8 cellular contexts compared by ENCODE assay signal in the genomic region with DNA sequence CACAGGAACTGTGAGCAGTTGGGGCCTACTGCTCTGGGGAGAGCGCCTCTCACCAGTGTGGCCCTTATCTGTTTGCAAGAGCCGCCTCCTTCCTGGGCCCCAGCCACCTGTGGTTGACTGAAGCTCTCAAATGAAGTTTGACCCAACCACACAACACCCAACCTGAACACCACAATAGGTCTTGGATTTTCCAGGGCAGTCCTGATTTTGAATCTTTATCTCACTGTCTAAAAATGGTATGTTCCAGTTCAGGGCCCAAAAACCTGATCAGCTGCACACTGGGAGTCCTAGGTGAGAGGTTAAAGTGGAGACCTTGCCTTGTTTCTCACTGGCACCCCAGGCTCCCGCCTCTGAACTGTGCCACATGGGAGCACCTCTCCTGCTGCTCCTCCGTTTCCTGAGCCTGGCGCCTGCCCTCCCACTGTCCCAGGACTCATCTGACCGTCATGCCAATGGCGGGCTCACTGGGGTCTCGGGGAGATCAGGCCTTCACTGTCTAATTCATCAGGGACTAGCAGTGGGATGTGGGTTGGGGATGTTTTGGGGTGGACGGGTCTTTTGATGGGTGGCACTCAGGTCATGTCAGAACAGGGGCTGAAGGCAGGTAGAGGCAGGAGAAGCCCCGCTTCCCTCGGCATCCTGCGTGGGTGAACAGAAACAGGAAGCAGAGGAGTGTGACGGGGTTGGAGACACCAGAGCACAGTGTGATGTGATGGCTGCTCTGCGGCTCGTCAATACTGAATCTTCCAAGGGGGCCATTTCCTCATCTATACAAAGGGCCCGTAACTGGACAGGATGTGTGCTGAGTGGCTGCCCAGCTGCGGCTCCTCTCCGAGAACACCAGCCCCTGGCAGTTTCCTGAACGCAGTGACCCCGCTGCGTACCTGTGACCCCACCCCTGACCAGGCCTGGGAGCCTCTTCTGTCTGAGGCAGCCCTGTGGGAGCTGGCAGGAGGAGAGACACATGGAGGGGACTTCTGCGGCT. TPM values are rescaled to one million over a fixed set of nuclear protein-coding genes. Genes with fewer than 3 reads are reported as not detected.
DNase-seq lines count a peak whose midpoint lies in the region; ATAC-seq and TF ChIP-seq lines count a peak whose summit lies in the region.

No MANE protein-coding gene starts in this region.

- ATAC-seq in GM18502 (IDR thresholded peaks at IDR 0.05; ENCODE audit: poor library complexity, unreplicated experiment) (peak; percentile 92), HG03064 (IDR thresholded peaks at IDR 0.05; ENCODE audit: low read depth, unreplicated experiment) (peak; percentile 78), natural killer cell (peak; percentile 80 to 94 (median 82))

- H3K9me3 ChIP-seq in testis: no peaks in the 10 kb centered on the region

- no peaks in the 10 kb centered on the region for H3K27me3 Mint-ChIP-seq in natural killer cell (ENCODE audit: low read depth in 2 of 2)

- H3K36me3 ChIP-seq in testis (ENCODE audit: low read depth, missing control alignments): no peaks in the 10 kb centered on the region

- peak overlapping the region; percentile 92 to 97 for H3K27ac Mint-ChIP-seq in natural killer cell

- no peaks in the 10 kb centered on the region for H3K36me3 Mint-ChIP-seq in natural killer cell

- TF ChIP-seq POLR2A in testis (IDR thresholded peaks at IDR 0.05): no peak

- H3K4me1 ChIP-seq in testis: no peaks in the 10 kb centered on the region

- DNase-seq in activated CD8-positive, alpha-beta memory T cell treated with anti-CD3 and anti-CD28 coated beads for 1 hour (ENCODE audit: extremely low read depth in 1 of 2, low read depth in 1 of 2): peak; percentile 24 to 45
- DNase-seq in natural killer cell (peak; percentile 49), NCI-H2081 (lab: John Stamatoyannopoulos, UW) (no peak), HuH-7.5 (ENCODE audit: low spot score) (no peak), testis (no peak), 8988T (no peak)

- no peak overlapping the region for H3K4me3 ChIP-seq in testis

- 81 to 87% methylated on average over 15 to 21 of the region's 22 CpGs for WGBS in testis, 2 donors

- H3K4me1 Mint-ChIP-seq in natural killer cell: peaks cover 32 to 34% of the 10 kb centered on the region in 2 donors

- H3K4me3 Mint-ChIP-seq in natural killer cell: peak overlapping the region; percentile 72

- intact Hi-C loops in natural killer cell (cut with micrococcal nuclease) (loop anchor here (1.0 to 5.0 kb wide), 3 partner anchors 60 to 121 kb away; a partner anchor contains a TSS), testis (cut with DNase I; ENCODE audit: low total_unique reads) (no loop called here)

- H3K27me3 ChIP-seq in testis: no peaks in the 10 kb centered on the region

- no peak overlapping the region for H3K27ac ChIP-seq in testis

- TF ChIP-seq CTCF in natural killer cell (IDR thresholded peaks at IDR 0.05) (no peak), testis (IDR thresholded peaks at IDR 0.05) (no peak)

- no peaks in the 10 kb centered on the region for H3K9me3 Mint-ChIP-seq in natural killer cell

RNA-seq across cellular contexts. Expression of a gene that starts 59.6 kb away (rescaled TPM):
- total RNA-seq in natural killer cell (100 to 1,000 TPM in 1 of 3 donors, 10 to 100 TPM in 2; 92.2 to 133 (median 99.0) TPM), testis (10 to 100 TPM; 13.5 to 18.0 TPM)
- polyA plus RNA-seq in testis (ENCODE audit: insufficient read depth, low read depth, low replicate concordance): 11.4 TPM

Comparison
In these comparisons a context has a peak if more than half of its experiments do, and no peak if none do; other contexts are left out.
1. DNase-seq: peak in activated CD8-positive, alpha-beta memory T cell treated with anti-CD3 and anti-CD28 coated beads for 1 hour (2 of 2) and natural killer cell (single experiment); none in NCI-H2081 (0 of 2), HuH-7.5 (single experiment), testis (single experiment) and 8988T (single experiment).
2. RNA of a gene that starts 59.6 kb away (total RNA-seq): 92.2 to 133 TPM in natural killer cell; 13.5 to 18.0 TPM in testis; every median in the first group is over 4 times any median in the second.
3. Peak in every context shown above with its lines, with median percentiles within 50 percentile points of each other: ATAC-seq.